Comparison of ENCODE assay signal across 7 cellular contexts in the genomic region with DNA sequence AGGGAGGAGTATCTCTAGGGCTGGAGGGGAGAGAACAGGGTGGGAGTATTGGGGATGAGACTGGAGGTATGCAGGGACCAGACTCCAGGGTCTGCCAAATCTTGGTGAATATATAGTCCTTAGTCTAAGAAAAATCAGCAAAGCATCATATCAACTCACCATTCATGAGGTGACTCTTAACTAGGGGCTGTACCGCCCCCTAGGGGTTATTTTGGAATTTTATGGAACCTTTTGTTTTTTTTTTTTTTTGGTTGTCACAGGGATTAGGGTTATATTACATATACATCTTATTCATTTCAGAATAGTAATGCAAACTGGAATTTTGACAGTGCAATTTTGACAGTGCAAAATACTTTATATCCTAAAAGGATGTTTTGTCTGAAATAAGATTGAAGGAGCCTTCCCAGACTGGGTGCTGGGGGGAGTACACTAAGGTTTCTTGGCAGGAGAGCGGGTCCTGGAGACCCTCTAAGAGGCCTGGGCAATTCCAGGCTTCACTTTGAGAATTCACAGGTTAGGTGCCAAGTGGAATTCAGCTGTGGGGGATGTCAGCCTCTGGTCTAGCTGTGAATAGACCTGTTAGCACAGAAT. TPM values are rescaled to one million over a fixed set of nuclear protein-coding genes. Genes with fewer than 3 reads are reported as not detected.
DNase-seq lines count a peak whose midpoint lies in the region; ATAC-seq, FAIRE-seq and TF ChIP-seq lines count a peak whose summit lies in the region.

No MANE protein-coding gene starts in this region.

- peak; percentile 31 for TF ChIP-seq CTCF in coronary artery (IDR thresholded peaks at IDR 0.05)

- peak; percentile 53 for FAIRE-seq in GM19239 (lab: Jason Lieb, UNC)

- DNase-seq in COR-L47 (lab: John Stamatoyannopoulos, UW): peak; percentile 7
- DNase-seq in GM19239 (ENCODE audit: insufficient read length, low spot score): no peak
- peak; percentile 62 for DNase-seq in RPMI7951 (ENCODE audit: low read depth)
- no peak for DNase-seq in coronary artery (ENCODE audit: low spot score)
- DNase-seq in naive B cell: peak; percentile 63

- peak overlapping the region in 1 of 2 donors; percentile 34 for H3K27ac ChIP-seq in coronary artery

- no peaks in the 10 kb centered on the region for H3K27me3 Mint-ChIP-seq in naive B cell

- peak overlapping the region in 3 of 8 donors; percentile 23 to 78 (median 69) for H3K4me3 Mint-ChIP-seq in naive B cell

- H3K9me3 Mint-ChIP-seq in naive B cell: no peaks in the 10 kb centered on the region

- peaks cover 55 to 88% (median 85%) of the 10 kb centered on the region in 3 donors for H3K4me1 Mint-ChIP-seq in naive B cell

- ATAC-seq in naive B cell (ENCODE audit: low read depth in 2 of 2) (peak; percentile 15 to 31), HG03439 (IDR thresholded peaks at IDR 0.05; ENCODE audit: unreplicated experiment) (no peak), HG03342 (IDR thresholded peaks at IDR 0.05; ENCODE audit: unreplicated experiment) (no peak)

- H3K4me3 ChIP-seq in coronary artery: no peak overlapping the region

- no peaks in the 10 kb centered on the region for H3K36me3 Mint-ChIP-seq in naive B cell

- H3K27ac Mint-ChIP-seq in naive B cell: peak overlapping the region; percentile 57 to 97 (median 88)

RNA-seq across cellular contexts. Expression of a gene that starts 7.5 kb away (rescaled TPM):
- total RNA-seq in RPMI7951 (2014; rRNA removed; shearing (Covaris generic)): 24.5 and 26.2 TPM in 2 replicates
- polyA plus RNA-seq in naive B cell (ENCODE audit: low read depth in 6 of 6): 100 to 1,000 TPM in 2 of 6 donors, 10 to 100 TPM in 4; 56.8 to 116 (median 73.3) TPM

Comparison
In these comparisons a context has a peak if more than half of its experiments do, and no peak if none do; other contexts are left out.
1. DNase-seq: peak in COR-L47 (single experiment), RPMI7951 (single experiment) and naive B cell (single experiment); none in GM19239 (single experiment) and coronary artery (single experiment).
2. ATAC-seq: peak in naive B cell (2 of 2); none in HG03439 (single experiment) and HG03342 (single experiment).